Comparison of ENCODE assay signal across 11 cellular contexts in genomic region chr19:56091066-56091490, GRCh38. TPM values are rescaled to one million over a fixed set of nuclear protein-coding genes. Genes with fewer than 3 reads are reported as not detected.
A peak's percentile ranks its signal among the peaks of the same experiment; 100 is the strongest.
DNase-seq lines count a peak whose midpoint lies in the region; ATAC-seq, FAIRE-seq and TF ChIP-seq lines count a peak whose summit lies in the region.
"Had no signal": no experiment of that assay in that cellular context is flagged by ENCODE, and none has a peak within 500 bp of the region (broad histone marks: within the 10 kb centered on the region; RNA-seq: fewer than 3 reads in every experiment).

No MANE protein-coding gene starts in this region.

- FAIRE-seq in A549 (lab: Jason Lieb, UNC), result no peak
- FAIRE-seq: islet of Langerhans had no signal

- H3K4me3 ChIP-seq in A549 (peak overlapping the region; percentile 54), MM.1S (ENCODE audit: low read length) (no peak overlapping the region), dorsolateral prefrontal cortex (peak overlapping the region in 32 of 59 donors; percentile 1 to 46 (median 24)), lower lobe of right lung (no peak overlapping the region)
- H3K4me3 ChIP-seq: SJSA1 had no signal

- CTCF ChIA-PET in A549 (lab: Yijun Ruan, JAX), result interaction anchor here (1.0 to 2.7 kb wide), 8 partner anchors 10 to 191 kb away, joined by 3 to 11 read pairs (median 4); no protein-coding TSS in a partner anchor

- TF ChIP-seq POLR2A in A549 (IDR thresholded peaks at IDR 0.05; ENCODE audit: low read length), result no peak

- peak overlapping the region; percentile 96 for H3K4me2 ChIP-seq in A549
- peak overlapping the region; percentile 13; the same call in 1 of the 2 replicates for H3K4me2 ChIP-seq in MM.1S (ENCODE audit: low read depth, low read length)

- TF ChIP-seq RAD21 in A549 (conservative IDR thresholded peaks at IDR 0.05 in 1 of 2, IDR thresholded peaks at IDR 0.05 in 1 of 2), result no peak

- H3K4me1 ChIP-seq in A549, result peaks cover 18% of the 10 kb centered on the region
- H3K4me1 ChIP-seq in MM.1S (ENCODE audit: low read length), result peaks cover 13% of the 10 kb centered on the region; the same call in 1 of the 2 replicates
- H3K4me1 ChIP-seq in lower lobe of right lung, result no peaks in the 10 kb centered on the region
- H3K4me1 ChIP-seq: SJSA1 had no signal

- H3K27ac ChIP-seq in A549, result peak overlapping the region; percentile 56 to 67; a peak in 5 of 6 replicates
- no peak overlapping the region for H3K27ac ChIP-seq in MM.1S (ENCODE audit: low read length)
- peak overlapping the region in 57 of 59 donors; percentile 29 to 85 (median 75) for H3K27ac ChIP-seq in dorsolateral prefrontal cortex
- H3K27ac ChIP-seq in lower lobe of right lung, result peak overlapping the region; percentile 8
- H3K27ac ChIP-seq: SJSA1 had no signal

- no peak for TF ChIP-seq EP300 in A549 (IDR thresholded peaks at IDR 0.05)

- peak in 1 of 2 experiments; percentile 33 for DNase-seq in A549 (ENCODE audit: low read depth in 1 of 2, low spot score in 1 of 2)
- no peak for DNase-seq in MM.1S
- peak in 2 of 10 donors; percentile 49 to 50 for DNase-seq in dorsolateral prefrontal cortex
- no peak for DNase-seq in lower lobe of right lung
- no peak for DNase-seq in occipital lobe (lab: John Stamatoyannopoulos, UW)
- no peak for DNase-seq in dermis blood vessel endothelial cell
- no peak for DNase-seq in SHP77 treated with DMSO at 0.1 percent for 48 hours (lab: John Stamatoyannopoulos, UW)
- DNase-seq: NCI-H187 treated with DMSO at 0.1 percent for 48 hours had no signal

- H2AFZ ChIP-seq in MM.1S (ENCODE audit: low read length), result no peak overlapping the region

- H3K27me3 ChIP-seq in MM.1S (replicated peaks; ENCODE audit: insufficient read depth, low read length) (no peaks in the 10 kb centered on the region), dorsolateral prefrontal cortex (no peaks in the 10 kb centered on the region), lower lobe of right lung (ENCODE audit: low read depth) (no peaks in the 10 kb centered on the region)
- H3K27me3 ChIP-seq: SJSA1 had no signal

- H3K9me3 ChIP-seq in A549 (no peaks in the 10 kb centered on the region), MM.1S (replicated peaks; ENCODE audit: insufficient read depth, low read length) (no peaks in the 10 kb centered on the region), lower lobe of right lung (no peaks in the 10 kb centered on the region)

- WGBS in A549 (ENCODE audit: missing lambda C conversion rate), result 65% methylated on average over 10 of the region's 10 CpGs

- H3K79me2 ChIP-seq in MM.1S (ENCODE audit: low read length), result peaks cover 57% of the 10 kb centered on the region

- no peak for TF ChIP-seq CTCF in A549 (IDR thresholded peaks at IDR 0.05)
- no peak for TF ChIP-seq CTCF in MM.1S (IDR thresholded peaks at IDR 0.05; ENCODE audit: low read length)
- TF ChIP-seq CTCF in dorsolateral prefrontal cortex (IDR thresholded peaks at IDR 0.05 in 54 of 56, conservative IDR thresholded peaks at IDR 0.05 in 2 of 56; ENCODE audit: low read depth in 1 of 56, partially characterized antibody in 56 of 56), result no peak
- no peak for TF ChIP-seq CTCF in lower lobe of right lung (IDR thresholded peaks at IDR 0.05)

- peaks cover 15% of the 10 kb centered on the region for H3F3A ChIP-seq in MM.1S (ENCODE audit: insufficient read depth, low read length)

- intact Hi-C loops in dorsolateral prefrontal cortex (cut with DNase I) (no loop called here), lower lobe of right lung (cut with DNase I) (no loop called here)

- ATAC-seq in A549, result peak; percentile 42 to 51; a peak in 5 of 6 replicates
- ATAC-seq in lower lobe of right lung, result peak in 1 of 2 donors; percentile 36
- ATAC-seq in GM19467 (IDR thresholded peaks at IDR 0.05; ENCODE audit: unreplicated experiment), result no peak

- H3K36me3 ChIP-seq in MM.1S (replicated peaks; ENCODE audit: insufficient read depth, low read length) (no peaks in the 10 kb centered on the region; the same call in 1 of the 2 replicates), lower lobe of right lung (peaks cover 48% of the 10 kb centered on the region)

- POLR2A ChIA-PET in A549 (lab: Yijun Ruan, JAX), result interaction anchor here (0.7 kb wide), 1 partner anchor 30 kb away, joined by 3 read pairs; no protein-coding TSS in a partner anchor

- H3K9ac ChIP-seq in MM.1S (ENCODE audit: low read length), result no peak overlapping the region

- H3K9me2 ChIP-seq in MM.1S (replicated peaks; ENCODE audit: insufficient read depth, low read length), result no peaks in the 10 kb centered on the region

- 0 out of 2 replicates have a peak, but pooled peaks cover 3% of the 10 kb centered on the region for H4K20me1 ChIP-seq in MM.1S (ENCODE audit: insufficient read depth, low read length)

TF ChIP-seq in A549, 52 proteins besides CTCF, POLR2A, EP300 and RAD21:
- TF ChIP-seq CEBPB (IDR thresholded peaks at IDR 0.05) (0 out of 4 replicates have a peak, but pooled peaks of 1 of the 2 experiments have one; percentile 21), MYC (IDR thresholded peaks at IDR 0.05; ENCODE audit: borderline replicate concordance, low read length) (no peak), CHD4 (IDR thresholded peaks at IDR 0.05; ENCODE audit: borderline replicate concordance) (no peak), EHF (CRISPR knock-in tag; IDR thresholded peaks at IDR 0.05) (no peak), FOSL2 (IDR thresholded peaks at IDR 0.05) (no peak), FOSL2 (CRISPR knock-in tag; IDR thresholded peaks at IDR 0.05) (peak; percentile 69), JUNB (IDR thresholded peaks at IDR 0.05) (no peak)

RNA-seq across cellular contexts. Expression of gene ZNF787, which starts 30.0 kb away (rescaled TPM):
- polyA plus RNA-seq in A549 (2011; rRNA removed), result 10.7 and 12.5 TPM in 2 replicates
- polyA plus RNA-seq in A549 (2012; cell fraction: cytosol; rRNA removed), result 30.2 and 54.5 TPM in 2 replicates
- polyA plus RNA-seq in A549 (2012; cell fraction: nucleus; rRNA removed), result 44.0 and 78.8 TPM in 2 replicates
- 35.1 to 39.3 TPM (median 36.7 TPM) in 3 replicates for polyA plus RNA-seq in A549 (2017; fragmentation: RNase III; extraction: RNeasy Plus Mini Kit Qiagen cat#74134 plus additional on column Dnase treatment)
- 7.8 and 9.9 TPM in 2 replicates for polyA minus RNA-seq in A549 (2011; rRNA and poly(A)+ RNA removed)
- 10 to 100 TPM; 18.4 to 49.8 (median 26.0) TPM for total RNA-seq in dorsolateral prefrontal cortex
- 32.4 TPM for total RNA-seq in lower lobe of right lung
- total RNA-seq in occipital lobe, result 14.3 TPM
- total RNA-seq in dermis blood vessel endothelial cell, result 30.0 and 41.2 TPM in 2 replicates

RNA-seq across cellular contexts. Expression of gene ZNF444, which starts 50.0 kb away (rescaled TPM):
- polyA plus RNA-seq in A549 (2011; rRNA removed), result 10.5 and 16.5 TPM in 2 replicates
- polyA plus RNA-seq in A549 (2012; cell fraction: cytosol; rRNA removed), result 25.2 and 37.2 TPM in 2 replicates
- polyA plus RNA-seq in A549 (2012; cell fraction: nucleus; rRNA removed), result 65.0 and 72.7 TPM in 2 replicates
- 23.1 to 26.2 TPM (median 25.5 TPM) in 3 replicates for polyA plus RNA-seq in A549 (2017; fragmentation: RNase III; extraction: RNeasy Plus Mini Kit Qiagen cat#74134 plus additional on column Dnase treatment)
- 15.4 and 15.6 TPM in 2 replicates for polyA minus RNA-seq in A549 (2011; rRNA and poly(A)+ RNA removed)
- total RNA-seq in dorsolateral prefrontal cortex, result 100 to 1,000 TPM in 1 of 120 experiments, 10 to 100 TPM in 119; 35.5 to 110 (median 56.7) TPM
- total RNA-seq in lower lobe of right lung, result 38.7 TPM
- total RNA-seq in occipital lobe, result 11.1 TPM
- 22.6 and 26.3 TPM in 2 replicates for total RNA-seq in dermis blood vessel endothelial cell

Comparison
In these comparisons a context has a peak if more than half of its experiments do, and no peak if none do; other contexts are left out.
1. H3K4me3 ChIP-seq: peak in A549 (single experiment) and dorsolateral prefrontal cortex (32 of 59); none in MM.1S (single experiment) and lower lobe of right lung (single experiment).